Comparison of ENCODE assay signal across 1 cellular context in the genomic region with DNA sequence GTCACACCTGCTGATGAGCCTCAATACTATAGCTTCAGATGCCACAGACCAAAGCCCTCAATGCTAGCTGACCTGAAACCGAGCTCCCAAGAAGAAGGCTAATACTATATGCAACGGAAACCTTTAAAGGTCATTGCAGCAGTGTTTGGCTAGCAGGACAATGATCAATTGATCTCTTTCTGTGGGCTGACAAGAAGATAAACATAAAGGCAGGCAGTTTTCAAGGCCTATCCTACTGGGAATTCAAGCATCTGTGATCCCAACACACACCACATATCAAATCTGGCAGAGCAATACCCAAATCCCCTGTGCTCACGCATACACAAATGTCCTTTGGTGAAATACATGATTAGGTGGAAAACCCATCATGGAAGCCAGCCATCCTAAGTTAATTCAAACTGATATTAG.
TF ChIP-seq lines count a peak whose summit lies in the region.

No MANE protein-coding gene starts in this region.

TF ChIP-seq in H1, 55 proteins besides CTCF, POLR2A, EP300 and RAD21 (continued from another document):
- TF ChIP-seq E2F6 (IDR thresholded peaks at IDR 0.05) (no peak), RFX5 (IDR thresholded peaks at IDR 0.05; ENCODE audit: borderline replicate concordance, low read depth, low read length) (no peak), SIN3A (conservative IDR thresholded peaks at IDR 0.05 in 1 of 2, IDR thresholded peaks at IDR 0.05 in 1 of 2; ENCODE audit: low read depth in 1 of 2, low read length in 2 of 2) (no peak), NRF1 (IDR thresholded peaks at IDR 0.05; ENCODE audit: low read depth, low read length) (no peak), FOSL1 (IDR thresholded peaks at IDR 0.05; ENCODE audit: insufficient read depth, low read depth, low read length) (no peak), TAF7 (optimal IDR thresholded peaks at IDR 0.05; ENCODE audit: borderline replicate concordance, low read depth, low read length) (no peak), RXRA (IDR thresholded peaks at IDR 0.05; ENCODE audit: insufficient read depth, low read depth, low read length) (no peak), KDM5A (IDR thresholded peaks at IDR 0.05; ENCODE audit: low read length) (no peak), SIRT6 (IDR thresholded peaks at IDR 0.05; ENCODE audit: low read length) (no peak), POU5F1 (IDR thresholded peaks at IDR 0.05; ENCODE audit: low read depth, low read length) (no peak), TAF1 (IDR thresholded peaks at IDR 0.05; ENCODE audit: low read depth, low read length) (no peak), YY1 (IDR thresholded peaks at IDR 0.05; ENCODE audit: low read depth, low read length) (no peak), BCL11A (IDR thresholded peaks at IDR 0.05; ENCODE audit: low read depth in 2 of 2, low read length in 2 of 2) (no peak), NANOG (IDR thresholded peaks at IDR 0.05; ENCODE audit: insufficient read depth, low read depth, low read length, poor library complexity, severe bottlenecking) (no peak), KDM1A (IDR thresholded peaks at IDR 0.05; ENCODE audit: borderline replicate concordance, low read length) (no peak), TEAD4 (IDR thresholded peaks at IDR 0.05; ENCODE audit: low read depth, low read length) (no peak), TCF12 (IDR thresholded peaks at IDR 0.05; ENCODE audit: low read depth, low read length) (no peak)
